In genomic region chr5:76638466-76638865, GRCh38 we compare ENCODE assay signal across 14 cellular contexts. TPM values are rescaled to one million over a fixed set of nuclear protein-coding genes. Genes with fewer than 3 reads are reported as not detected.
DNase-seq lines count a peak whose midpoint lies in the region; ATAC-seq and TF ChIP-seq lines count a peak whose summit lies in the region.
"Had no signal": no experiment of that assay in that cellular context is flagged by ENCODE, and none has a peak within 500 bp of the region (broad histone marks: within the 10 kb centered on the region; RNA-seq: fewer than 3 reads in every experiment).

No MANE protein-coding gene starts in this region.

- H3K4me3 Mint-ChIP-seq in activated T-helper 1 cell treated with anti-CD3 and anti-CD28 coated beads, Interleukin-12 subunit alpha, Interleukin-12 subunit beta, Interleukin-2, Interleukin-4 antibody, amounts not matched to agents 30 ng/mL and 10 ng/mL and 1 ng/mL, durations not matched to agents 14 hours and 24 hours and 36 hours: peak overlapping the region; percentile 10
- H3K4me3 Mint-ChIP-seq in natural killer cell: no peak overlapping the region

- no peaks in the 10 kb centered on the region for H3K27me3 Mint-ChIP-seq in activated T-helper 1 cell treated with anti-CD3 and anti-CD28 coated beads, Interleukin-12 subunit alpha, Interleukin-12 subunit beta, Interleukin-2, Interleukin-4 antibody, amounts not matched to agents 30 ng/mL and 10 ng/mL and 1 ng/mL, durations not matched to agents 14 hours and 24 hours and 36 hours (ENCODE audit: insufficient read depth)
- H3K27me3 Mint-ChIP-seq in natural killer cell (ENCODE audit: low read depth in 2 of 2): no peaks in the 10 kb centered on the region

- peak; percentile 58 for ATAC-seq in HG03139 (IDR thresholded peaks at IDR 0.05; ENCODE audit: unreplicated experiment)
- no peak for ATAC-seq in natural killer cell
- no peak for ATAC-seq in Right ventricle myocardium inferior
- ATAC-seq: left ventricle myocardium superior, upper lobe of right lung had no signal

- H3K9me3 Mint-ChIP-seq in activated T-helper 1 cell treated with anti-CD3 and anti-CD28 coated beads, Interleukin-12 subunit alpha, Interleukin-12 subunit beta, Interleukin-2, Interleukin-4 antibody, amounts not matched to agents 30 ng/mL and 10 ng/mL and 1 ng/mL, durations not matched to agents 14 hours and 24 hours and 36 hours: no peaks in the 10 kb centered on the region
- no peaks in the 10 kb centered on the region for H3K9me3 Mint-ChIP-seq in natural killer cell

- H3K36me3 Mint-ChIP-seq in activated T-helper 1 cell treated with anti-CD3 and anti-CD28 coated beads, Interleukin-12 subunit alpha, Interleukin-12 subunit beta, Interleukin-2, Interleukin-4 antibody, amounts not matched to agents 30 ng/mL and 10 ng/mL and 1 ng/mL, durations not matched to agents 14 hours and 24 hours and 36 hours (ENCODE audit: low read depth): peaks cover 47% of the 10 kb centered on the region
- peaks cover 21% of the 10 kb centered on the region for H3K36me3 Mint-ChIP-seq in natural killer cell

- DNase-seq in NOMO-1 (lab: John Stamatoyannopoulos, UW; ENCODE audit: unreplicated experiment in 2 of 2) (peak; percentile 19 to 34), NOMO-1 treated with dmso at 0.1 percent for 144 hours (lab: John Stamatoyannopoulos, UW; ENCODE audit: unreplicated experiment) (no peak), natural killer cell (no peak), Right ventricle myocardium inferior (ENCODE audit: missing footprints) (no peak), iPS-NIHi11 (ENCODE audit: low spot score) (no peak), HT-29 (ENCODE audit: low spot score) (no peak)
- no peak for DNase-seq in activated T-helper 1 cell treated with anti-CD3 and anti-CD28 coated beads, Interleukin-12 subunit alpha, Interleukin-12 subunit beta, Interleukin-2, Interleukin-4 antibody, amounts not matched to agents 30 ng/mL and 10 ng/mL and 1 ng/mL, durations not matched to agents 14 hours and 24 hours and 36 hours (ENCODE audit: low spot score)
- DNase-seq: anterior cingulate cortex, KG1, left ventricle myocardium superior, NCI-H1694 treated with DMSO at 0.1 percent for 48 hours, nucleus accumbens, upper lobe of right lung had no signal

- peak overlapping the region; percentile 12 for H3K27ac Mint-ChIP-seq in activated T-helper 1 cell treated with anti-CD3 and anti-CD28 coated beads, Interleukin-12 subunit alpha, Interleukin-12 subunit beta, Interleukin-2, Interleukin-4 antibody, amounts not matched to agents 30 ng/mL and 10 ng/mL and 1 ng/mL, durations not matched to agents 14 hours and 24 hours and 36 hours
- H3K27ac Mint-ChIP-seq in natural killer cell: peak overlapping the region; percentile 46 to 73

- intact Hi-C loops in activated T-helper 1 cell treated with anti-CD3 and anti-CD28 coated beads, Interleukin-12 subunit alpha, Interleukin-12 subunit beta, Interleukin-2, Interleukin-4 antibody, amounts not matched to agents 30 ng/mL and 10 ng/mL and 1 ng/mL, durations not matched to agents 14 hours and 24 hours and 36 hours (cut with micrococcal nuclease): no loop called here
- intact Hi-C loops in natural killer cell (cut with micrococcal nuclease) (no loop called here), Right ventricle myocardium inferior (cut with DNase I) (no loop called here)

- no peak for TF ChIP-seq CTCF in natural killer cell (IDR thresholded peaks at IDR 0.05)

- H3K4me1 Mint-ChIP-seq in activated T-helper 1 cell treated with anti-CD3 and anti-CD28 coated beads, Interleukin-12 subunit alpha, Interleukin-12 subunit beta, Interleukin-2, Interleukin-4 antibody, amounts not matched to agents 30 ng/mL and 10 ng/mL and 1 ng/mL, durations not matched to agents 14 hours and 24 hours and 36 hours (ENCODE audit: low read depth): peaks cover 22% of the 10 kb centered on the region
- peaks cover 26 to 50% of the 10 kb centered on the region in 2 donors for H3K4me1 Mint-ChIP-seq in natural killer cell

RNA-seq across cellular contexts. Expression of gene F2RL2, which starts 15.3 kb away (rescaled TPM):
- not detected in 2 replicates for total RNA-seq in activated T-helper 1 cell treated with anti-CD3 and anti-CD28 coated beads, Interleukin-12 subunit alpha, Interleukin-12 subunit beta, Interleukin-2, Interleukin-4 antibody, amounts not matched to agents 30 ng/mL and 10 ng/mL and 1 ng/mL, durations not matched to agents 14 hours and 24 hours and 36 hours
- total RNA-seq in natural killer cell: not detected
- 0.14 TPM for total RNA-seq in Right ventricle myocardium inferior
- total RNA-seq in HT-29 (2014; rRNA removed; shearing (Covaris generic)): 0.34 and 0.38 TPM in 2 replicates

Comparison
In these comparisons a context has a peak if more than half of its experiments do, and no peak if none do; other contexts are left out.
1. DNase-seq: peak in NOMO-1 (2 of 2); none in NOMO-1 treated with dmso at 0.1 percent for 144 hours (single experiment), activated T-helper 1 cell treated with anti-CD3 and anti-CD28 coated beads, Interleukin-12 subunit alpha, Interleukin-12 subunit beta, Interleukin-2, Interleukin-4 antibody, amounts not matched to agents 30 ng/mL and 10 ng/mL and 1 ng/mL, durations not matched to agents 14 hours and 24 hours and 36 hours (single experiment), natural killer cell (single experiment), Right ventricle myocardium inferior (single experiment), iPS-NIHi11 (single experiment) and HT-29 (single experiment).